Comparison of ENCODE assay signal across 9 cellular contexts in genomic region chr13:36163809-36164308, GRCh38. TPM values are rescaled to one million over a fixed set of nuclear protein-coding genes. Genes with fewer than 3 reads are reported as not detected.
A peak's percentile ranks its signal among the peaks of the same experiment; 100 is the strongest.
DNase-seq lines count a peak whose midpoint lies in the region; FAIRE-seq and TF ChIP-seq lines count a peak whose summit lies in the region.
"Had no signal": no experiment of that assay in that cellular context is flagged by ENCODE, and none has a peak within 500 bp of the region (broad histone marks: within the 10 kb centered on the region; RNA-seq: fewer than 3 reads in every experiment).

No MANE protein-coding gene starts in this region.

- no peak for TF ChIP-seq CTCF in astrocyte of the spinal cord (IDR thresholded peaks at IDR 0.05; ENCODE audit: low read depth, low read length)

- no peak overlapping the region for H3K4me3 ChIP-seq in astrocyte of the spinal cord (ENCODE audit: low read depth, low read length)

- in situ Hi-C loops in Caki2 (cut with HindIII; ENCODE audit: low pct_unique_long_range_greater_than_20kb, low sequenced_read_pairs) (no loop called here), astrocyte of the spinal cord (cut with HindIII; ENCODE audit: low sequenced_read_pairs) (no loop called here)

- DNase-seq in Caki2 (ENCODE audit: low read depth) (peak; percentile 86), NCI-H2107 (lab: John Stamatoyannopoulos, UW) (peak; percentile 62), astrocyte of the spinal cord (ENCODE audit: low read depth, low spot score) (peak; percentile 99), medulla oblongata (ENCODE audit: extremely low spot score) (peak; percentile 16), T-helper 9 cell (no peak), frontal cortex (ENCODE audit: low spot score in 2 of 2) (no peak), cerebellum (ENCODE audit: low spot score) (no peak)
- no peak for DNase-seq in activated CD8-positive, alpha-beta memory T cell treated with anti-CD3 and anti-CD28 coated beads, Interleukin-2, amount 50 U/mL, for 48 hours
- DNase-seq: activated CD4-positive, alpha-beta T cell treated with anti-CD3 and anti-CD28 coated beads, Interleukin-2, amount 50 U/mL, for 48 hours had no signal

- no peak for FAIRE-seq in frontal cortex (lab: Jason Lieb, UNC)

RNA-seq across cellular contexts. Expression of gene DCLK1, which starts 32.7 kb away (rescaled TPM):
- total RNA-seq in Caki2 (2014; rRNA removed; shearing (Covaris generic); ENCODE audit: low replicate concordance): 3.4 and 3.7 TPM in 2 replicates
- total RNA-seq in frontal cortex (263 TPM), cerebellum (283 TPM)

RNA-seq across cellular contexts. Expression of gene SOHLH2, which starts 50.5 kb away (rescaled TPM):
- 0.12 TPM in 1 of 2 replicates, not detected in the other for total RNA-seq in Caki2 (2014; rRNA removed; shearing (Covaris generic); ENCODE audit: low replicate concordance)
- 4.9 TPM for total RNA-seq in frontal cortex
- 0.36 TPM for total RNA-seq in cerebellum

Comparison
In these comparisons a context has a peak if more than half of its experiments do, and no peak if none do; other contexts are left out.
1. DNase-seq: peak in Caki2 (single experiment), NCI-H2107 (single experiment), astrocyte of the spinal cord (single experiment) and medulla oblongata (single experiment); none in T-helper 9 cell (single experiment), frontal cortex (0 of 2), cerebellum (single experiment) and activated CD8-positive, alpha-beta memory T cell treated with anti-CD3 and anti-CD28 coated beads, Interleukin-2, amount 50 U/mL, for 48 hours (single experiment).
2. RNA of gene DCLK1, which starts 32.7 kb away (total RNA-seq): 283 TPM in cerebellum (single experiment) and 263 TPM in frontal cortex (single experiment); 3.4 to 3.7 TPM in Caki2; every median in the first group is over 10 times any median in the second.